In genomic region chr3:81465510-81465909, GRCh38 we compare ENCODE assay signal across 20 cellular contexts.
DNase-seq lines count a peak whose midpoint lies in the region; FAIRE-seq and TF ChIP-seq lines count a peak whose summit lies in the region.
"Had no signal": no experiment of that assay in that cellular context is flagged by ENCODE, and none has a peak within 500 bp of the region (broad histone marks: within the 10 kb centered on the region; RNA-seq: fewer than 3 reads in every experiment).

No MANE protein-coding gene starts in this region.

- no peak for TF ChIP-seq EP300 in tibial nerve (IDR thresholded peaks at IDR 0.05)

- no peak for TF ChIP-seq POLR2A in tibial nerve (IDR thresholded peaks at IDR 0.05)

- FAIRE-seq in D721Med (lab: Jason Lieb, UNC) (peak; percentile 41), bronchial epithelial cell (lab: Jason Lieb, UNC) (no peak), urothelium cell line (lab: Jason Lieb, UNC) (no peak)
- FAIRE-seq: G401.6, K562 had no signal

- H3K27ac ChIP-seq in colonic mucosa (no peak overlapping the region), tibial nerve (no peak overlapping the region)
- H3K27ac ChIP-seq: BLaER1, GM23248, RWPE1 had no signal

- no peaks in the 10 kb centered on the region for H3K4me1 ChIP-seq in colonic mucosa
- no peaks in the 10 kb centered on the region for H3K4me1 ChIP-seq in tibial nerve
- H3K4me1 ChIP-seq: BLaER1 had no signal

- 76 to 81% methylated on average over 4 of the region's 4 CpGs for WGBS in tibial nerve, 2 donors

- H3K9ac ChIP-seq in colonic mucosa (ENCODE audit: low read depth in 2 of 2, low read length in 2 of 2): no peak overlapping the region
- H3K9ac ChIP-seq: BLaER1, GM23248 had no signal

- H3K36me3 ChIP-seq in bronchial epithelial cell (ENCODE audit: control insufficient read depth, insufficient read depth, low read length) (no peaks in the 10 kb centered on the region), colonic mucosa (no peaks in the 10 kb centered on the region), tibial nerve (no peaks in the 10 kb centered on the region)
- H3K36me3 ChIP-seq: BLaER1 had no signal

- TF ChIP-seq CTCF in D721Med (IDR thresholded peaks at IDR 0.05; ENCODE audit: insufficient read depth, missing control alignments): no peak
- TF ChIP-seq CTCF in bronchial epithelial cell (IDR thresholded peaks at IDR 0.05; ENCODE audit: insufficient read depth, low read length, severe bottlenecking): no peak
- no peak for TF ChIP-seq CTCF in fibroblast of the aortic adventitia (IDR thresholded peaks at IDR 0.05; ENCODE audit: insufficient read depth, low read length)
- no peak for TF ChIP-seq CTCF in colonic mucosa (IDR thresholded peaks at IDR 0.05)
- no peak for TF ChIP-seq CTCF in tibial nerve (IDR thresholded peaks at IDR 0.05)

- H3K9me3 ChIP-seq in colonic mucosa (no peaks in the 10 kb centered on the region), tibial nerve (no peaks in the 10 kb centered on the region)
- H3K9me3 ChIP-seq: BLaER1 had no signal

- intact Hi-C loops in colonic mucosa (cut with DNase I): no loop called here

- H3K27me3 ChIP-seq in bronchial epithelial cell (ENCODE audit: control insufficient read depth, insufficient read depth, low read length) (no peaks in the 10 kb centered on the region), colonic mucosa (no peaks in the 10 kb centered on the region), tibial nerve (no peaks in the 10 kb centered on the region)
- H3K27me3 ChIP-seq: BLaER1 had no signal

- DNase-seq in D721Med (ENCODE audit: insufficient read length, low spot score): no peak
- DNase-seq in LHCN-M2 (ENCODE audit: low read depth): peak; percentile 17
- peak; percentile 6 for DNase-seq in bronchial epithelial cell (ENCODE audit: low read depth)
- peak; percentile 39 for DNase-seq in fibroblast of the aortic adventitia (ENCODE audit: low read depth)
- DNase-seq in urothelium cell line (ENCODE audit: low spot score): no peak
- DNase-seq in colonic mucosa: no peak
- DNase-seq in glomerular visceral epithelial cell (ENCODE audit: extremely low spot score): no peak
- no peak for DNase-seq in tibial nerve (ENCODE audit: low spot score in 2 of 2)
- DNase-seq: 8988T; CD8-positive, alpha-beta T cell; DMS79 treated with DMSO at 0.1 percent for 48 hours; GM23248; NCI-H1436 treated with DMSO at 0.1 percent for 48 hours; NCI-H2029 treated with DMSO at 0.1 percent for 48 hours; NCI-H2171 treated with DMSO at 0.1 percent for 48 hours; NCI-H748 treated with DMSO at 0.1 percent for 48 hours had no signal

- H3K4me3 ChIP-seq in bronchial epithelial cell (ENCODE audit: low read depth, low read length) (no peak overlapping the region), fibroblast of the aortic adventitia (ENCODE audit: low read depth, low read length) (no peak overlapping the region), colonic mucosa (no peak overlapping the region), tibial nerve (no peak overlapping the region)
- H3K4me3 ChIP-seq: BLaER1, GM23248, K562 had no signal

Comparison
In these comparisons a context has a peak if more than half of its experiments do, and no peak if none do; other contexts are left out.
1. DNase-seq: peak in LHCN-M2 (single experiment), bronchial epithelial cell (single experiment) and fibroblast of the aortic adventitia (single experiment); none in D721Med (single experiment), urothelium cell line (single experiment), colonic mucosa (single experiment), glomerular visceral epithelial cell (single experiment) and tibial nerve (0 of 2).